Comparison of ENCODE assay signal across 8 cellular contexts in genomic region chrX:24150051-24150790, GRCh38. TPM values are rescaled to one million over a fixed set of nuclear protein-coding genes. Genes with fewer than 3 reads are reported as not detected.
DNase-seq lines count a peak whose midpoint lies in the region; ATAC-seq and TF ChIP-seq lines count a peak whose summit lies in the region.

No MANE protein-coding gene starts in this region.

- H3K4me3 Mint-ChIP-seq in activated B cell treated with CpG ODN at 0.5 μM for 24 hours: peak overlapping the region; percentile 86

- peak; percentile 61 for ATAC-seq in GM18858 (IDR thresholded peaks at IDR 0.05; ENCODE audit: unreplicated experiment)
- peak; percentile 63 for ATAC-seq in HG03066 (IDR thresholded peaks at IDR 0.05; ENCODE audit: low read depth, unreplicated experiment)
- ATAC-seq in activated B cell treated with CpG ODN at 0.5 μM for 24 hours (ENCODE audit: low read depth): peak; percentile 68

- intact Hi-C loops in activated B cell treated with CpG ODN at 0.5 μM for 24 hours (cut with micrococcal nuclease): loop anchor here (1.0 to 10.0 kb wide), 9 partner anchors 19 to 455 kb away; partner anchors contain the start of genes APOO, EIF2S3 and SAT1

- H3K4me1 Mint-ChIP-seq in activated B cell treated with CpG ODN at 0.5 μM for 24 hours: peaks cover 61% of the 10 kb centered on the region

- POLR2A ChIA-PET in AG04449 (lab: Yijun Ruan, JAX): no interaction called here
- POLR2A ChIA-PET in activated B cell treated with CpG ODN at 0.5 μM for 24 hours (lab: Charles Lee): interaction anchor here (2.3 to 3.5 kb wide), 2 partner anchors 96 to 125 kb away, joined by 13 to 32 read pairs; partner anchors contain the start of gene EIF2S3

- H3K9me3 Mint-ChIP-seq in activated B cell treated with CpG ODN at 0.5 μM for 24 hours: no peaks in the 10 kb centered on the region

- peak overlapping the region; percentile 95 for H3K27ac ChIP-seq in caudate nucleus (ENCODE audit: low read depth, low read length)

- H3K4me3 ChIP-seq in AG04449 (ENCODE audit: low read depth, low read length): peak overlapping the region; percentile 75

- no peaks in the 10 kb centered on the region for H3K27me3 Mint-ChIP-seq in activated B cell treated with CpG ODN at 0.5 μM for 24 hours

- H3K27ac Mint-ChIP-seq in activated B cell treated with CpG ODN at 0.5 μM for 24 hours: peak overlapping the region; percentile 86

- H3K36me3 Mint-ChIP-seq in activated B cell treated with CpG ODN at 0.5 μM for 24 hours (ENCODE audit: low read depth): peaks cover 23% of the 10 kb centered on the region

- CTCF ChIA-PET in AG04449 (lab: Yijun Ruan, JAX) (interaction anchor here (1.5 kb wide), 1 partner anchor 17 kb away, joined by 4 read pairs; no protein-coding TSS in a partner anchor), activated B cell treated with CpG ODN at 0.5 μM for 24 hours (lab: Charles Lee) (no interaction called here)

- DNase-seq in AG04449 (ENCODE audit: low read depth, low spot score) (no peak), NCI-H2171 treated with DMSO at 0.1 percent for 48 hours (lab: John Stamatoyannopoulos, UW) (peak; percentile 81), activated B cell treated with CpG ODN at 0.5 μM for 24 hours (peak; percentile 72), caudate nucleus (lab: John Stamatoyannopoulos, UW) (peak in 60 of 61 donors; percentile 10 to 97 (median 78)), islet precursor cell (peak; percentile 95)
- DNase-seq in stimulated activated CD4-positive, alpha-beta T cell treated with anti-CD3 and anti-CD28 coated beads, Interleukin-12 subunit alpha, Interleukin-12 subunit beta, amount 100 ng/mL, for 48 hours (ENCODE audit: low read depth in 2 of 3, low spot score in 1 of 3): peak; percentile 68 to 81 (median 76)

- TF ChIP-seq CTCF in AG04449 (IDR thresholded peaks at IDR 0.05; ENCODE audit: insufficient read depth, low read length, missing control alignments) (peak; percentile 45), activated B cell treated with CpG ODN at 0.5 μM for 24 hours (IDR thresholded peaks at IDR 0.05) (no peak)

RNA-seq across cellular contexts. Expression of gene ZFX, which starts 0.7 kb away (rescaled TPM):
- 55.4 and 67.0 TPM in 2 replicates for total RNA-seq in activated B cell treated with CpG ODN at 0.5 μM for 24 hours
